ENCODE assay signal across 11 cellular contexts in genomic region chr15:55627730-55628368, GRCh38. TPM values are rescaled to one million over a fixed set of nuclear protein-coding genes. Genes with fewer than 3 reads are reported as not detected.
DNase-seq lines count a peak whose midpoint lies in the region; ATAC-seq and TF ChIP-seq lines count a peak whose summit lies in the region.
"Had no signal": no experiment of that assay in that cellular context is flagged by ENCODE, and none has a peak within 500 bp of the region (broad histone marks: within the 10 kb centered on the region; RNA-seq: fewer than 3 reads in every experiment).

No MANE protein-coding gene starts in this region.

- H3K4me1 ChIP-seq in breast epithelium, result no peaks in the 10 kb centered on the region
- no peaks in the 10 kb centered on the region for H3K4me1 ChIP-seq in uterus

- TF ChIP-seq CTCF in MCF 10A (IDR thresholded peaks at IDR 0.05; ENCODE audit: unreplicated experiment) (no peak), breast epithelium (IDR thresholded peaks at IDR 0.05) (no peak), uterus (IDR thresholded peaks at IDR 0.05) (no peak)

- peak overlapping the region; percentile 42 for H3K27ac Mint-ChIP-seq in MCF 10A (ENCODE audit: low read depth, unreplicated experiment)

- H3K36me3 ChIP-seq in breast epithelium (no peaks in the 10 kb centered on the region), uterus (no peaks in the 10 kb centered on the region)
- H3K36me3 ChIP-seq: BLaER1 treated with 17β-estradiol and CSF1 and Interleukin-3, amounts not matched to agents 10 nM and 100 nM had no signal

- DNase-seq in MCF 10A (ENCODE audit: unreplicated experiment) (peak; percentile 96), breast epithelium (ENCODE audit: low spot score in 2 of 2) (no peak), SW 1271 (lab: John Stamatoyannopoulos, UW) (peak; percentile 57 to 71), glomerular visceral epithelial cell (ENCODE audit: extremely low spot score) (peak; percentile 78), uterus (peak in 1 of 2 donors; percentile 51), NCI-H1048 (lab: John Stamatoyannopoulos, UW) (no peak), GM19238 (ENCODE audit: insufficient read length, low spot score) (no peak)
- DNase-seq: NCI-H187 treated with DMSO at 0.1 percent for 48 hours; stimulated activated CD4-positive, alpha-beta T cell treated with anti-CD3 and anti-CD28 coated beads, Interleukin-15, amount 100 ng/mL, for 24 hours had no signal

- intact Hi-C loops in MCF 10A (cut with micrococcal nuclease), result no loop called here
- intact Hi-C loops in breast epithelium (cut with DNase I; ENCODE audit: low total_unique reads), result no loop called here
- intact Hi-C loops in uterus (cut with DNase I; ENCODE audit: low total_unique reads), result no loop called here

- TF ChIP-seq POLR2A in breast epithelium (IDR thresholded peaks at IDR 0.05), result no peak
- no peak for TF ChIP-seq POLR2A in uterus (IDR thresholded peaks at IDR 0.05)

- POLR2A ChIA-PET in MCF 10A (lab: Yijun Ruan, JAX), result interaction anchor here (0.6 to 1.4 kb wide), 9 partner anchors 10 to 378 kb away, joined by 3 to 4 read pairs (median 3); partner anchors contain the start of genes CCPG1, PIERCE2, PIGB and PIGBOS1

- no peaks in the 10 kb centered on the region for H3K9me3 Mint-ChIP-seq in MCF 10A (ENCODE audit: unreplicated experiment)

- H3K27me3 Mint-ChIP-seq in MCF 10A (ENCODE audit: insufficient read depth, unreplicated experiment), result no peaks in the 10 kb centered on the region

- no peak for ATAC-seq in GM18517 (IDR thresholded peaks at IDR 0.05; ENCODE audit: unreplicated experiment)

- H3K36me3 Mint-ChIP-seq in MCF 10A (ENCODE audit: insufficient read depth, unreplicated experiment), result peaks cover 10% of the 10 kb centered on the region

- H3K27ac ChIP-seq in breast epithelium (no peak overlapping the region), uterus (peak overlapping the region; percentile 4 to 27)

- H3K27me3 ChIP-seq in breast epithelium (no peaks in the 10 kb centered on the region), uterus (no peaks in the 10 kb centered on the region)
- H3K27me3 ChIP-seq: BLaER1 treated with 17β-estradiol and CSF1 and Interleukin-3, amounts not matched to agents 10 nM and 100 nM had no signal

- H3K4me3 Mint-ChIP-seq in MCF 10A (ENCODE audit: unreplicated experiment), result peak overlapping the region; percentile 1

- CTCF ChIA-PET in MCF 10A (lab: Yijun Ruan, JAX), result interaction anchor here (0.5 to 1.0 kb wide), 7 partner anchors 12 to 411 kb away, joined by 3 to 4 read pairs (median 3); no protein-coding TSS in a partner anchor

- H3K9me3 ChIP-seq in breast epithelium, result no peaks in the 10 kb centered on the region
- no peaks in the 10 kb centered on the region for H3K9me3 ChIP-seq in uterus
- H3K9me3 ChIP-seq: BLaER1 treated with 17β-estradiol and CSF1 and Interleukin-3, amounts not matched to agents 10 nM and 100 nM had no signal

- BruUV-seq in MCF 10A (replicated peaks; lab: Mats Ljungman, UMichigan), result no TSS peak

- peaks cover 6% of the 10 kb centered on the region for H3K4me1 Mint-ChIP-seq in MCF 10A (ENCODE audit: insufficient read depth, unreplicated experiment)

- H3K4me3 ChIP-seq in breast epithelium (no peak overlapping the region), uterus (no peak overlapping the region)
- H3K4me3 ChIP-seq: BLaER1 treated with 17β-estradiol and CSF1 and Interleukin-3, amounts not matched to agents 10 nM and 100 nM had no signal

RNA-seq across cellular contexts. Expression of gene PYGO1, which starts 39.7 kb away (rescaled TPM):
- total RNA-seq in MCF 10A (2022) (3.9 and 5.1 TPM in 2 replicates), breast epithelium (1 to 10 TPM; 4.9 to 8.5 (median 5.9) TPM), uterus (10 to 100 TPM in 3 of 4 donors, 1 to 10 TPM in 1; 7.1 to 38.0 (median 34.3) TPM)

Comparison
In these comparisons a context has a peak if more than half of its experiments do, and no peak if none do; other contexts are left out.
1. DNase-seq: peak in MCF 10A (single experiment), SW 1271 (2 of 2) and glomerular visceral epithelial cell (single experiment); none in breast epithelium (0 of 2), NCI-H1048 (single experiment) and GM19238 (single experiment).
2. H3K27ac ChIP-seq: peak in uterus (2 of 2); none in breast epithelium (0 of 2).